In genomic region chr17:50261051-50261915, GRCh38 we compare ENCODE assay signal across 18 cellular contexts. TPM values are rescaled to one million over a fixed set of nuclear protein-coding genes. Genes with fewer than 3 reads are reported as not detected.
A peak's percentile ranks its signal among the peaks of the same experiment; 100 is the strongest.
DNase-seq lines count a peak whose midpoint lies in the region; ATAC-seq, FAIRE-seq and TF ChIP-seq lines count a peak whose summit lies in the region.
"Had no signal": no experiment of that assay in that cellular context is flagged by ENCODE, and none has a peak within 500 bp of the region (broad histone marks: within the 10 kb centered on the region; RNA-seq: fewer than 3 reads in every experiment).

No MANE protein-coding gene starts in this region.

- H3K36me3 ChIP-seq in stomach smooth muscle (ENCODE audit: control insufficient read depth in 2 of 2, insufficient read depth in 2 of 2, low read length in 2 of 2), result no peaks in the 10 kb centered on the region
- H3K36me3 ChIP-seq: SJSA1, stomach, WERI-Rb-1 had no signal

- H3K27me3 ChIP-seq in stomach smooth muscle (ENCODE audit: control insufficient read depth in 1 of 2, insufficient read depth in 2 of 2, low read length in 2 of 2), result no peaks in the 10 kb centered on the region
- H3K27me3 ChIP-seq: SJSA1, stomach had no signal

- no peak overlapping the region for H3K4me3 Mint-ChIP-seq in T-helper 17 cell
- H3K4me3 Mint-ChIP-seq in naive thymus-derived CD8-positive, alpha-beta T cell, result no peak overlapping the region
- H3K4me3 Mint-ChIP-seq: H9 had no signal

- ATAC-seq in T-helper 17 cell (no peak), HG03565 (IDR thresholded peaks at IDR 0.05; ENCODE audit: unreplicated experiment) (no peak)
- no peak for ATAC-seq in naive thymus-derived CD8-positive, alpha-beta T cell
- ATAC-seq: left colon, Panc1 had no signal

- H3K27ac Mint-ChIP-seq in T-helper 17 cell, result peak overlapping the region; percentile 41
- H3K27ac Mint-ChIP-seq in naive thymus-derived CD8-positive, alpha-beta T cell, result no peak overlapping the region
- H3K27ac Mint-ChIP-seq: H9, IgD-negative memory B cell had no signal

- peak overlapping the region; percentile 90 for H3K27ac ChIP-seq in stomach smooth muscle (ENCODE audit: low read length)
- H3K27ac ChIP-seq: SJSA1, stomach, WERI-Rb-1 had no signal

- peaks cover 7% of the 10 kb centered on the region for H3K36me3 Mint-ChIP-seq in T-helper 17 cell (ENCODE audit: low read depth)
- H3K36me3 Mint-ChIP-seq in naive thymus-derived CD8-positive, alpha-beta T cell, result no peaks in the 10 kb centered on the region
- H3K36me3 Mint-ChIP-seq: IgD-negative memory B cell had no signal

- H3K4me3 ChIP-seq in stomach smooth muscle (ENCODE audit: low read length in 2 of 2), result no peak overlapping the region
- H3K4me3 ChIP-seq: SJSA1, stomach had no signal

- no peak for FAIRE-seq in GM12892 (lab: Jason Lieb, UNC)

- peaks cover 9% of the 10 kb centered on the region for H3K4me1 Mint-ChIP-seq in T-helper 17 cell
- peaks cover 0 to 2% (median 0%) of the 10 kb centered on the region in 4 donors for H3K4me1 Mint-ChIP-seq in naive thymus-derived CD8-positive, alpha-beta T cell
- H3K4me1 Mint-ChIP-seq: IgD-negative memory B cell had no signal

- no peak overlapping the region for H3K9ac ChIP-seq in stomach smooth muscle (ENCODE audit: low read length in 2 of 2)

- H3K27me3 Mint-ChIP-seq in T-helper 17 cell, result peaks cover 45% of the 10 kb centered on the region
- H3K27me3 Mint-ChIP-seq in naive thymus-derived CD8-positive, alpha-beta T cell, result peaks cover 5 to 32% (median 25%) of the 10 kb centered on the region in 5 donors

- H3K9me3 ChIP-seq in T-helper 17 cell (ENCODE audit: control insufficient read depth, low read length, poor library complexity, severe bottlenecking) (no peaks in the 10 kb centered on the region), stomach smooth muscle (ENCODE audit: control insufficient read depth in 2 of 2, low read length in 2 of 2) (no peaks in the 10 kb centered on the region)
- H3K9me3 ChIP-seq: SJSA1, stomach had no signal

- H3K4me1 ChIP-seq in stomach smooth muscle (ENCODE audit: control insufficient read depth, insufficient read depth, low read length), result peaks cover 78% of the 10 kb centered on the region

- H3K9me3 Mint-ChIP-seq in naive thymus-derived CD8-positive, alpha-beta T cell, result no peaks in the 10 kb centered on the region
- H3K9me3 Mint-ChIP-seq: H9 had no signal

- DNase-seq in GM12892 (ENCODE audit: insufficient read length) (peak; percentile 12), T-helper 17 cell (no peak), mesenteric fat pad (ENCODE audit: low spot score) (peak; percentile 84)
- no peak for DNase-seq in naive thymus-derived CD8-positive, alpha-beta T cell
- no peak for DNase-seq in activated CD4-positive, CD25-positive, alpha-beta regulatory T cell (lab: John Stamatoyannopoulos, UW)
- DNase-seq: H9; NCI-H1417 treated with DMSO at 0.1 percent for 48 hours; NCI-H510A treated with DMSO at 0.1 percent for 48 hours; NK-92 treated with Interleukin-12 subunit alpha and Interleukin-12 subunit beta, amount 100 ng/mL, for 24 hours; stomach; WERI-Rb-1 had no signal

- POLR2A ChIA-PET in naive thymus-derived CD8-positive, alpha-beta T cell (lab: Charles Lee), result no interaction called here

- TF ChIP-seq POLR2A in GM12892 (IDR thresholded peaks at IDR 0.05; ENCODE audit: low read depth, low read length), result no peak

RNA-seq across cellular contexts. Expression of gene TMEM92, which starts 13.0 kb away (rescaled TPM):
- polyA plus RNA-seq in GM12892 (2012; ENCODE audit: missing spikeins), result not detected
- not detected for total RNA-seq in T-helper 17 cell
- total RNA-seq in mesenteric fat pad, result not detected
- not detected for total RNA-seq in naive thymus-derived CD8-positive, alpha-beta T cell
- not detected for polyA plus RNA-seq in naive thymus-derived CD8-positive, alpha-beta T cell
- total RNA-seq: dermis microvascular lymphatic vessel endothelial cell had no signal
- polyA plus RNA-seq: IgD-negative memory B cell had no signal

RNA-seq across cellular contexts. Expression of gene COL1A1, which starts 59.9 kb away (rescaled TPM):
- polyA plus RNA-seq in GM12892 (2012; ENCODE audit: missing spikeins), result 4.8 TPM
- total RNA-seq in T-helper 17 cell, result 10 to 100 TPM; 15.4 to 16.6 TPM
- 309 TPM for total RNA-seq in mesenteric fat pad
- total RNA-seq in naive thymus-derived CD8-positive, alpha-beta T cell, result under 1 TPM; 0.44 to 0.83 TPM
- polyA plus RNA-seq in naive thymus-derived CD8-positive, alpha-beta T cell, result not detected

Comparison
In these comparisons a context has a peak if more than half of its experiments do, and no peak if none do; other contexts are left out.
1. DNase-seq: peak in GM12892 (single experiment) and mesenteric fat pad (single experiment); none in T-helper 17 cell (0 of 3), naive thymus-derived CD8-positive, alpha-beta T cell (0 of 10) and activated CD4-positive, CD25-positive, alpha-beta regulatory T cell (0 of 4).
2. RNA of gene COL1A1, which starts 59.9 kb away (total RNA-seq): 309 TPM in mesenteric fat pad (single experiment); 15.4 to 16.6 TPM in T-helper 17 cell and 0.44 to 0.83 TPM in naive thymus-derived CD8-positive, alpha-beta T cell; every median in the first group is over 10 times any median in the second.